15 cellular contexts compared by ENCODE assay signal in the genomic region with DNA sequence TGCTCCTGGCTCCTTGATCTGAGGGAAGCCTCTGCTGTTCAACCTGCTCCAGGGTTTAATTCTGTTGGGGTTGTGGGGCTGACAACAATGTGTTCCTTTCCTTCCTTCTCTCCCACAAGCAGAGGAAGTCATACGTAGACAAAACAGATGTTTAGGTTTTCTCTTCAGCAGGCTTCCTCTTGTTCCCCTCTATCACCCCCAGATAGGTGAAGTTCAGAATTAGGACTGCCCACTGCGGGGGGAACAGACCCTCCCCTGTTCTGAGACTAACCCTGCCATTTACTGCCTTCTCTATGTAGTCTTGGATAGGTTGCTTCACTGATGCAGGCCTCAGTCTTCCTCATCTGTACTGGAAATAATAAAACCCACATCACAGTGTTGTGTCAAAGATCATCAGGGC. TPM values are rescaled to one million over a fixed set of nuclear protein-coding genes. Genes with fewer than 3 reads are reported as not detected.
A peak's percentile ranks its signal among the peaks of the same experiment; 100 is the strongest.
DNase-seq lines count a peak whose midpoint lies in the region; ATAC-seq and TF ChIP-seq lines count a peak whose summit lies in the region.
"Had no signal": no experiment of that assay in that cellular context is flagged by ENCODE, and none has a peak within 500 bp of the region (broad histone marks: within the 10 kb centered on the region; RNA-seq: fewer than 3 reads in every experiment).

No MANE protein-coding gene starts in this region.

- peaks cover 23% of the 10 kb centered on the region for H3K36me3 Mint-ChIP-seq in HFFc6 (ENCODE audit: low read depth)
- no peaks in the 10 kb centered on the region for H3K36me3 Mint-ChIP-seq in MCF 10A (ENCODE audit: insufficient read depth, unreplicated experiment)
- H3K36me3 Mint-ChIP-seq: CD14-positive monocyte; CD8-positive, alpha-beta T cell had no signal

- POLR2A ChIA-PET in MCF 10A (lab: Yijun Ruan, JAX), result no interaction called here

- peaks cover 16% of the 10 kb centered on the region for H3K9me3 Mint-ChIP-seq in HFFc6
- no peaks in the 10 kb centered on the region for H3K9me3 Mint-ChIP-seq in MCF 10A (ENCODE audit: unreplicated experiment)
- H3K9me3 Mint-ChIP-seq: CD8-positive, alpha-beta T cell had no signal

- no TSS peak for BruUV-seq in MCF 10A (replicated peaks; lab: Mats Ljungman, UMichigan)

- no peak for ATAC-seq in gastrocnemius medialis
- ATAC-seq: CD8-positive, alpha-beta T cell had no signal

- intact Hi-C loops in gastrocnemius medialis (cut with DNase I; ENCODE audit: low total_unique reads), result no loop called here
- intact Hi-C loops in MCF 10A (cut with micrococcal nuclease), result no loop called here

- in situ Hi-C loops in GM13977 (cut with MboI; ENCODE audit: low pct_unique_long_range_greater_than_20kb, low sequenced_read_pairs, unreplicated experiment), result loop anchor here (25.0 kb wide), 1 partner anchor 379 kb away; no protein-coding TSS in a partner anchor
- in situ Hi-C loops in gastrocnemius medialis (cut with MboI; ENCODE audit: low sequenced_read_pairs in 4 of 4), result loop anchor here in 1 of 4 donors (10.0 kb wide), 1 partner anchor 96 kb away; no protein-coding TSS in a partner anchor

- no peaks in the 10 kb centered on the region for H3K4me1 ChIP-seq in gastrocnemius medialis

- DNase-seq in HFFc6 (no peak), Kasumi-1 (lab: John Stamatoyannopoulos, UW) (peak; percentile 51 to 53), germinal center (ENCODE audit: low spot score) (peak; percentile 10), GM13977 (ENCODE audit: low spot score) (no peak), gastrocnemius medialis (no peak), inferior parietal cortex (ENCODE audit: extremely low spot score) (no peak), MCF 10A (ENCODE audit: unreplicated experiment) (no peak)
- DNase-seq: CD8-positive, alpha-beta T cell; COR-L47; DMS153; DND-41; GDM1; HCEC 1CT had no signal

- H3K4me1 Mint-ChIP-seq in HFFc6 (ENCODE audit: low read depth) (peaks cover 72% of the 10 kb centered on the region), MCF 10A (ENCODE audit: insufficient read depth, unreplicated experiment) (peaks cover 8% of the 10 kb centered on the region)
- H3K4me1 Mint-ChIP-seq: CD14-positive monocyte had no signal

- H3K27me3 ChIP-seq in gastrocnemius medialis, result peaks cover 5 to 40% (median 36%) of the 10 kb centered on the region in 3 donors

- CTCF ChIA-PET in MCF 10A (lab: Yijun Ruan, JAX), result interaction anchor here (1.0 kb wide), 1 partner anchor 9 kb away, joined by 4 read pairs; no protein-coding TSS in a partner anchor

- H3K27me3 Mint-ChIP-seq in HFFc6 (ENCODE audit: insufficient read depth), result peaks cover 10% of the 10 kb centered on the region
- peaks cover 12% of the 10 kb centered on the region for H3K27me3 Mint-ChIP-seq in MCF 10A (ENCODE audit: insufficient read depth, unreplicated experiment)

- no peak overlapping the region for H3K27ac ChIP-seq in gastrocnemius medialis

- no peaks in the 10 kb centered on the region for H3K9me3 ChIP-seq in gastrocnemius medialis

- no peak overlapping the region for H3K4me3 ChIP-seq in gastrocnemius medialis

- H3K4me3 Mint-ChIP-seq in HFFc6 (no peak overlapping the region), MCF 10A (ENCODE audit: unreplicated experiment) (no peak overlapping the region)
- H3K4me3 Mint-ChIP-seq: B cell; CD14-positive monocyte; CD8-positive, alpha-beta T cell had no signal

- TF ChIP-seq CTCF in HFFc6 (IDR thresholded peaks at IDR 0.05), result no peak
- no peak for TF ChIP-seq CTCF in GM13977 (IDR thresholded peaks at IDR 0.05; ENCODE audit: extremely low read depth, insufficient read depth, missing control alignments)
- no peak for TF ChIP-seq CTCF in gastrocnemius medialis (IDR thresholded peaks at IDR 0.05 in 4 of 5, conservative IDR thresholded peaks at IDR 0.05 in 1 of 5)
- TF ChIP-seq CTCF in MCF 10A (IDR thresholded peaks at IDR 0.05; ENCODE audit: unreplicated experiment), result no peak

- H3K36me3 ChIP-seq in gastrocnemius medialis, result no peaks in the 10 kb centered on the region

- TF ChIP-seq POLR2A in gastrocnemius medialis (IDR thresholded peaks at IDR 0.05), result no peak

- peak overlapping the region; percentile 94 for H3K27ac Mint-ChIP-seq in HFFc6
- H3K27ac Mint-ChIP-seq in MCF 10A (ENCODE audit: low read depth, unreplicated experiment), result no peak overlapping the region
- H3K27ac Mint-ChIP-seq: B cell; CD14-positive monocyte; CD8-positive, alpha-beta T cell had no signal

RNA-seq across cellular contexts. Expression of a gene that starts 30.0 kb away (rescaled TPM):
- 100 to 1,000 TPM; 186 to 207 (median 193) TPM for total RNA-seq in HFFc6 (2021; fragmentation: NEBNext Ultra II Directional; extraction: Animal tissue kit (Norgen Biotek cat#: 25700))
- total RNA-seq in gastrocnemius medialis (100 to 1,000 TPM; 180 to 270 (median 239) TPM), MCF 10A (2022) (168 and 176 TPM in 2 replicates)

Comparison
In these comparisons a context has a peak if more than half of its experiments do, and no peak if none do; other contexts are left out.
1. DNase-seq: peak in Kasumi-1 (2 of 2) and germinal center (single experiment); none in HFFc6 (single experiment), GM13977 (single experiment), gastrocnemius medialis (0 of 2), inferior parietal cortex (single experiment) and MCF 10A (single experiment).